12 cellular contexts compared by ENCODE assay signal in the genomic region with DNA sequence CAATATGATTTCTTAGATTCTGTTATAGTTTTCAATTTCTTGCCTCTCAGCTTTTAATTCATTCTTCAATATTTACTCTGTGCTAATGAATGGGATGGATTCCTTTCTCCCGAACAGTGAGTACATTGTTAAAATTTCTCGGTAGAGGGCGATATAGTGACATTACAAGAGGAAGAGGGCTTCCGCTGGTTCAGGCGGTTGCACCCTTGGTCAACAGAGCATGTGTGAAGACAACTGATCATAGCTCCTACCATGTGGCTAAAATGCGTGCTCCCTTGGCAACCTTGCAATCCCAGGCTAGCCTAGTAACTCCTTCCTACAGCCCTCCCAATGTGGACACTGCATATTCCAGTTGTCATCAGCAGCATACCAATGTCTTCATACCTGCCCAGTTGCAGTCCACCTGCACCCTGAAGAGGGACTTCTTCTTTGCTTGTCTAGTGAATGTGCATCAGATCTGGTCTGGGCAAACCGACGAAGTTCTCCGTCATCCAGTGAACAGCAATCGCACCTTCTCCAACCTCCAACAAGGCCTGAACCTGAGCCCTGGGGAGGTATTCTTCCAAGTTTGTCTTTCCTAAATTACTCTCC.
DNase-seq lines count a peak whose midpoint lies in the region; ATAC-seq, FAIRE-seq and TF ChIP-seq lines count a peak whose summit lies in the region.
"Had no signal": no experiment of that assay in that cellular context is flagged by ENCODE, and none has a peak within 500 bp of the region (broad histone marks: within the 10 kb centered on the region; RNA-seq: fewer than 3 reads in every experiment).

No MANE protein-coding gene starts in this region.

- TF ChIP-seq POLR2A in K562 (conservative IDR thresholded peaks at IDR 0.05) = no peak

- H2AFZ ChIP-seq in K562 (ENCODE audit: low read depth, low read length) (no peak overlapping the region), neural cell (ENCODE audit: low read depth, low read length) (no peak overlapping the region)

- H3K4me3 ChIP-seq in GM12865 (ENCODE audit: low read depth, low read length) = no peak overlapping the region
- no peak overlapping the region for H3K4me3 ChIP-seq in K562
- no peak overlapping the region for H3K4me3 ChIP-seq in neural cell (ENCODE audit: low read length)
- H3K4me3 ChIP-seq: tibial nerve had no signal

- no peaks in the 10 kb centered on the region for H3K4me1 ChIP-seq in K562 (replicated peaks in 1 of 2; ENCODE audit: control insufficient read depth in 2 of 2, insufficient read depth in 2 of 2, low read length in 2 of 2)
- H3K4me1 ChIP-seq: tibial nerve had no signal

- peak; percentile 59 for DNase-seq in GM12865 (ENCODE audit: low read depth)
- DNase-seq in HuH-7 (ENCODE audit: low spot score) = peak; percentile 8
- peak; percentile 32 to 59 (median 45) for DNase-seq in K562 (ENCODE audit: extremely low read depth in 1 of 4, low spot score in 3 of 4)
- no peak for DNase-seq in SK-N-DZ (ENCODE audit: low spot score)
- no peak for DNase-seq in NCI-H446 (lab: John Stamatoyannopoulos, UW)
- no peak for DNase-seq in SHP77 treated with DMSO at 0.1 percent for 48 hours (lab: John Stamatoyannopoulos, UW)
- DNase-seq: activated CD8-positive, alpha-beta T cell treated with anti-CD3 and anti-CD28 coated beads, Interleukin-2, amount 10 ng/mL, durations not matched to agents 7 days and 5 days had no signal

- no peaks in the 10 kb centered on the region for H3F3A ChIP-seq in neural cell (ENCODE audit: insufficient read depth, low read length, poor library complexity, severe bottlenecking)

- H3K9ac ChIP-seq in K562 (ENCODE audit: insufficient read depth in 1 of 2, low read depth in 2 of 2, low read length in 2 of 2) (no peak overlapping the region), neural cell (ENCODE audit: low read length) (no peak overlapping the region)
- H3K9ac ChIP-seq: KMS-11 had no signal

- H3K36me3 ChIP-seq in K562 (ENCODE audit: control insufficient read depth, insufficient read depth, low read length) = no peaks in the 10 kb centered on the region
- H3K36me3 ChIP-seq in neural cell (ENCODE audit: insufficient read depth, low read length) = no peaks in the 10 kb centered on the region
- H3K36me3 ChIP-seq: tibial nerve had no signal

- TF ChIP-seq EP300 in K562 (IDR thresholded peaks at IDR 0.05; ENCODE audit: low read length) = no peak
- no peak for TF ChIP-seq EP300 in neural cell (conservative IDR thresholded peaks at IDR 0.05; ENCODE audit: poor library complexity, severe bottlenecking)

- TF ChIP-seq CTCF in GM12865 (IDR thresholded peaks at IDR 0.05; ENCODE audit: insufficient read depth, low read depth, low read length, missing control alignments) (no peak), K562 (IDR thresholded peaks at IDR 0.05 in 2 of 3, conservative IDR thresholded peaks at IDR 0.05 in 1 of 3; ENCODE audit: insufficient read depth in 2 of 3, low read depth in 1 of 3, low read length in 3 of 3) (peak in 1 of 3 experiments; percentile 43; a peak in 2 of 6 replicates), neural cell (IDR thresholded peaks at IDR 0.05; ENCODE audit: poor library complexity, severe bottlenecking) (peak; percentile 16)

- no TSS peak for BruUV-seq in K562 (replicated peaks; lab: Mats Ljungman, UMichigan)

- no peaks in the 10 kb centered on the region for H3K9me2 ChIP-seq in neural cell (ENCODE audit: insufficient read depth, low read length)

- 0 out of 2 replicates have a peak, but pooled peaks cover 3% of the 10 kb centered on the region for H3K9me3 ChIP-seq in K562 (replicated peaks; ENCODE audit: control insufficient read depth, insufficient read depth, low read depth, low read length)
- H3K9me3 ChIP-seq in neural cell (ENCODE audit: low read length) = no peaks in the 10 kb centered on the region
- H3K9me3 ChIP-seq: tibial nerve had no signal

- no peaks in the 10 kb centered on the region for H4K20me1 ChIP-seq in K562 (replicated peaks; ENCODE audit: control insufficient read depth, insufficient read depth, low read length)
- no peaks in the 10 kb centered on the region for H4K20me1 ChIP-seq in neural cell (ENCODE audit: insufficient read depth)

- CTCF ChIA-PET in K562 (lab: Yijun Ruan, JAX; ENCODE audit: low intra/inter-chr PET ratio) = no interaction called here

- H3K27me3 ChIP-seq in K562 (ENCODE audit: control insufficient read depth in 2 of 2, insufficient read depth in 2 of 2, low read length in 2 of 2) = no peaks in the 10 kb centered on the region
- no peaks in the 10 kb centered on the region for H3K27me3 ChIP-seq in neural cell (ENCODE audit: insufficient read depth, low read depth, low read length)
- H3K27me3 ChIP-seq: tibial nerve had no signal

- H3K4me2 ChIP-seq in K562 (ENCODE audit: insufficient read depth, low read length) (no peak overlapping the region), neural cell (ENCODE audit: low read length) (no peak overlapping the region)
- H3K4me2 ChIP-seq: KMS-11 had no signal

- WGBS in K562 (ENCODE audit: insufficient coverage, low coverage, missing lambda C conversion rate) = 1% methylated on average over 10 of the region's 10 CpGs

- H3K79me2 ChIP-seq in K562 (ENCODE audit: control insufficient read depth, insufficient read depth, low read length) (no peaks in the 10 kb centered on the region), neural cell (replicated peaks; ENCODE audit: insufficient read depth, low read length) (no peaks in the 10 kb centered on the region)

- FAIRE-seq in K562 (lab: Jason Lieb, UNC) = no peak
- FAIRE-seq: endometrium had no signal

- no peaks in the 10 kb centered on the region for H3K9me1 ChIP-seq in K562 (ENCODE audit: control insufficient read depth, insufficient read depth, low read length)

- peak; percentile 76 for ATAC-seq in K562
- ATAC-seq in HG03139 (IDR thresholded peaks at IDR 0.05; ENCODE audit: unreplicated experiment) = no peak
- ATAC-seq: activated CD8-positive, alpha-beta T cell treated with anti-CD3 and anti-CD28 coated beads, Interleukin-2, amount 10 ng/mL, durations not matched to agents 7 days and 5 days had no signal

- H3K27ac ChIP-seq in K562 (ENCODE audit: extremely low read depth, low read depth, low read length) = no peak overlapping the region
- no peak overlapping the region for H3K27ac ChIP-seq in neural cell (ENCODE audit: low read length)
- H3K27ac ChIP-seq: KMS-11, tibial nerve had no signal

- intact Hi-C loops in K562 (cut with micrococcal nuclease) = no loop called here

- POLR2A ChIA-PET in K562 (lab: Yijun Ruan, JAX) = no interaction called here

- in situ Hi-C loops in K562 (cut with MboI) = no loop called here

- no peak for TF ChIP-seq RAD21 in K562 (CRISPR knock-in tag; conservative IDR thresholded peaks at IDR 0.05 in 1 of 2, IDR thresholded peaks at IDR 0.05 in 1 of 2)
- no peak for TF ChIP-seq RAD21 in neural cell (conservative IDR thresholded peaks at IDR 0.05)

TF ChIP-seq in K562, 482 proteins besides CTCF, POLR2A, EP300 and RAD21 (continues in another document):
- no peak for TF ChIP-seq ZNF197 (CRISPR knock-in tag; IDR thresholded peaks at IDR 0.05; ENCODE audit: low read depth)
- no peak for TF ChIP-seq ZNF311 (CRISPR knock-in tag; IDR thresholded peaks at IDR 0.05)
- no peak for TF ChIP-seq ZNF583 (CRISPR knock-in tag; IDR thresholded peaks at IDR 0.05)
- 0 out of 2 replicates have a peak, but pooled peaks have one; percentile 25 for TF ChIP-seq ZNF431 (CRISPR knock-in tag; IDR thresholded peaks at IDR 0.05)
- no peak for TF ChIP-seq PRMT5 (CRISPR knock-in tag; IDR thresholded peaks at IDR 0.05)
- no peak for TF ChIP-seq ZNF217 (CRISPR knock-in tag; IDR thresholded peaks at IDR 0.05)
- TF ChIP-seq BRCA1 (IDR thresholded peaks at IDR 0.05) = no peak
- no peak for TF ChIP-seq BRCA1 (CRISPR knock-in tag; IDR thresholded peaks at IDR 0.05)
- TF ChIP-seq HDAC8 (tag; IDR thresholded peaks at IDR 0.05) = no peak
- TF ChIP-seq MED1 (CRISPR knock-in tag; IDR thresholded peaks at IDR 0.05; ENCODE audit: borderline replicate concordance) = 0 out of 2 replicates have a peak, but pooled peaks have one; percentile 45
- no peak for TF ChIP-seq ZNF696 (CRISPR knock-in tag; conservative IDR thresholded peaks at IDR 0.05)

TF ChIP-seq in neural cell, 6 proteins besides CTCF, POLR2A, EP300 and RAD21:
- no peak for TF ChIP-seq POLR2AphosphoS5 (IDR thresholded peaks at IDR 0.05)
- TF ChIP-seq TAF1 (IDR thresholded peaks at IDR 0.05; ENCODE audit: low read depth) = no peak
- TF ChIP-seq, protein P1, sequence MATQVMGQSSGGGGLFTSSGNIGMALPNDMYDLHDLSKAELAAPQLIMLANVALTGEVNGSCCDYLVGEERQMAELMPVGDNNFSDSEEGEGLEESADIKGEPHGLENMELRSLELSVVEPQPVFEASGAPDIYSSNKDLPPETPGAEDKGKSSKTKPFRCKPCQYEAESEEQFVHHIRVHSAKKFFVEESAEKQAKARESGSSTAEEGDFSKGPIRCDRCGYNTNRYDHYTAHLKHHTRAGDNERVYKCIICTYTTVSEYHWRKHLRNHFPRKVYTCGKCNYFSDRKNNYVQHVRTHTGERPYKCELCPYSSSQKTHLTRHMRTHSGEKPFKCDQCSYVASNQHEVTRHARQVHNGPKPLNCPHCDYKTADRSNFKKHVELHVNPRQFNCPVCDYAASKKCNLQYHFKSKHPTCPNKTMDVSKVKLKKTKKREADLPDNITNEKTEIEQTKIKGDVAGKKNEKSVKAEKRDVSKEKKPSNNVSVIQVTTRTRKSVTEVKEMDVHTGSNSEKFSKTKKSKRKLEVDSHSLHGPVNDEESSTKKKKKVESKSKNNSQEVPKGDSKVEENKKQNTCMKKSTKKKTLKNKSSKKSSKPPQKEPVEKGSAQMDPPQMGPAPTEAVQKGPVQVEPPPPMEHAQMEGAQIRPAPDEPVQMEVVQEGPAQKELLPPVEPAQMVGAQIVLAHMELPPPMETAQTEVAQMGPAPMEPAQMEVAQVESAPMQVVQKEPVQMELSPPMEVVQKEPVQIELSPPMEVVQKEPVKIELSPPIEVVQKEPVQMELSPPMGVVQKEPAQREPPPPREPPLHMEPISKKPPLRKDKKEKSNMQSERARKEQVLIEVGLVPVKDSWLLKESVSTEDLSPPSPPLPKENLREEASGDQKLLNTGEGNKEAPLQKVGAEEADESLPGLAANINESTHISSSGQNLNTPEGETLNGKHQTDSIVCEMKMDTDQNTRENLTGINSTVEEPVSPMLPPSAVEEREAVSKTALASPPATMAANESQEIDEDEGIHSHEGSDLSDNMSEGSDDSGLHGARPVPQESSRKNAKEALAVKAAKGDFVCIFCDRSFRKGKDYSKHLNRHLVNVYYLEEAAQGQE (IDR thresholded peaks at IDR 0.05; ENCODE audit: borderline replicate concordance) = no peak
- no peak for TF ChIP-seq SMC3 (conservative IDR thresholded peaks at IDR 0.05; ENCODE audit: poor library complexity)

Comparison
In these comparisons a context has a peak if more than half of its experiments do, and no peak if none do; other contexts are left out.
1. DNase-seq: peak in GM12865 (single experiment), HuH-7 (single experiment) and K562 (4 of 4); none in SK-N-DZ (single experiment), NCI-H446 (0 of 2) and SHP77 treated with DMSO at 0.1 percent for 48 hours (single experiment).